In genomic region chr3:15171096-15171495, GRCh38 we compare ENCODE assay signal across 1 cellular context.
TF ChIP-seq lines count a peak whose summit lies in the region.

No MANE protein-coding gene starts in this region.

TF ChIP-seq in GM12878, 131 proteins besides CTCF, POLR2A, EP300 and RAD21 (continued from another document and continues in another):
- TF ChIP-seq CEBPZ (IDR thresholded peaks at IDR 0.05; ENCODE audit: low read depth, low read length): no peak
- no peak for TF ChIP-seq PAX8 (IDR thresholded peaks at IDR 0.05)
- TF ChIP-seq BCLAF1 (IDR thresholded peaks at IDR 0.05): no peak
- TF ChIP-seq BHLHE40 (IDR thresholded peaks at IDR 0.05; ENCODE audit: borderline replicate concordance in 1 of 2, low read depth in 2 of 2, low read length in 1 of 2): peak; percentile 26 to 45; a peak in 2 of 4 replicates
- peak; percentile 55; the same call in 1 of the 2 replicates for TF ChIP-seq NBN (IDR thresholded peaks at IDR 0.05)
- TF ChIP-seq RELB (IDR thresholded peaks at IDR 0.05; ENCODE audit: low read depth): no peak; the same call in 1 of the 2 replicates
- TF ChIP-seq BCL3 (IDR thresholded peaks at IDR 0.05; ENCODE audit: borderline replicate concordance, insufficient read depth, low read depth, low read length, poor library complexity, severe bottlenecking): no peak
- TF ChIP-seq NR2F1 (conservative IDR thresholded peaks at IDR 0.05): peak; percentile 67
- TF ChIP-seq MYC (IDR thresholded peaks at IDR 0.05; ENCODE audit: insufficient read depth, insufficient read length, insufficient replicate concordance, low read length, severe bottlenecking): no peak
- no peak for TF ChIP-seq TARDBP (IDR thresholded peaks at IDR 0.05; ENCODE audit: borderline replicate concordance)
- TF ChIP-seq SREBF1 (IDR thresholded peaks at IDR 0.05; ENCODE audit: low read length): no peak
- no peak for TF ChIP-seq BMI1 (IDR thresholded peaks at IDR 0.05; ENCODE audit: borderline replicate concordance)
- TF ChIP-seq ELK1 (IDR thresholded peaks at IDR 0.05; ENCODE audit: low read depth, low read length): no peak
- TF ChIP-seq SP1 (IDR thresholded peaks at IDR 0.05; ENCODE audit: low read depth, low read length): no peak
- TF ChIP-seq PAX5 (IDR thresholded peaks at IDR 0.05; ENCODE audit: borderline replicate concordance, low read depth, low read length): 0 out of 2 replicates have a peak, but pooled peaks have one; percentile 28
- no peak for TF ChIP-seq ZBTB33 (IDR thresholded peaks at IDR 0.05)
- no peak for TF ChIP-seq YY1 (IDR thresholded peaks at IDR 0.05; ENCODE audit: low read depth, low read length)
- TF ChIP-seq SIX5 (IDR thresholded peaks at IDR 0.05; ENCODE audit: low read depth, low read length, severe bottlenecking): no peak
- no peak for TF ChIP-seq SREBF2 (IDR thresholded peaks at IDR 0.05; ENCODE audit: low read length)
- peak; percentile 72 for TF ChIP-seq RUNX3 (IDR thresholded peaks at IDR 0.05; ENCODE audit: low read length)
- TF ChIP-seq MTA2 (IDR thresholded peaks at IDR 0.05; ENCODE audit: low read depth): peak; percentile 53; the same call in 1 of the 2 replicates
- no peak for TF ChIP-seq ZNF622 (IDR thresholded peaks at IDR 0.05)
- no peak for TF ChIP-seq ZNF24 (IDR thresholded peaks at IDR 0.05)
- TF ChIP-seq NFIC (IDR thresholded peaks at IDR 0.05; ENCODE audit: low read depth, low read length): peak; percentile 20; the same call in 1 of the 2 replicates
- peak; percentile 37 for TF ChIP-seq SKIL (IDR thresholded peaks at IDR 0.05; ENCODE audit: low read depth, poor library complexity, severe bottlenecking)
- no peak for TF ChIP-seq HDGF (IDR thresholded peaks at IDR 0.05)
- 0 out of 2 replicates have a peak, but pooled peaks have one; percentile 11 for TF ChIP-seq MEF2A (IDR thresholded peaks at IDR 0.05; ENCODE audit: insufficient read depth, low read depth, low read length)
- 0 out of 2 replicates have a peak, but pooled peaks have one; percentile 29 for TF ChIP-seq GATAD2B (conservative IDR thresholded peaks at IDR 0.05; ENCODE audit: low read depth)
- TF ChIP-seq ZBTB11 (CRISPR knock-in tag; IDR thresholded peaks at IDR 0.05): no peak
- TF ChIP-seq POU2F2 (IDR thresholded peaks at IDR 0.05; ENCODE audit: borderline replicate concordance, low read depth, low read length): no peak
- TF ChIP-seq ASH2L (IDR thresholded peaks at IDR 0.05; ENCODE audit: borderline replicate concordance, low read depth): no peak
- no peak for TF ChIP-seq ZZZ3 (IDR thresholded peaks at IDR 0.05; ENCODE audit: control insufficient read depth, insufficient read length, low read depth)
- TF ChIP-seq HDAC2 (IDR thresholded peaks at IDR 0.05): no peak
- no peak for TF ChIP-seq WRNIP1 (IDR thresholded peaks at IDR 0.05; ENCODE audit: borderline replicate concordance, low read depth, low read length)
- no peak for TF ChIP-seq SMAD1 (IDR thresholded peaks at IDR 0.05; ENCODE audit: low read depth, partially characterized antibody)
- TF ChIP-seq CHD4 (IDR thresholded peaks at IDR 0.05): no peak
- no peak for TF ChIP-seq FOXK2 (IDR thresholded peaks at IDR 0.05)
- no peak for TF ChIP-seq HDAC6 (IDR thresholded peaks at IDR 0.05; ENCODE audit: unreplicated experiment)
- TF ChIP-seq TCF7 (IDR thresholded peaks at IDR 0.05; ENCODE audit: borderline replicate concordance): peak; percentile 83; the same call in 1 of the 2 replicates
- no peak for TF ChIP-seq CHD1 (IDR thresholded peaks at IDR 0.05; ENCODE audit: low read depth, low read length)
- no peak for TF ChIP-seq ZNF384 (IDR thresholded peaks at IDR 0.05; ENCODE audit: borderline replicate concordance, low read depth, low read length)
